Comparison of ENCODE assay signal across 17 cellular contexts in the genomic region with DNA sequence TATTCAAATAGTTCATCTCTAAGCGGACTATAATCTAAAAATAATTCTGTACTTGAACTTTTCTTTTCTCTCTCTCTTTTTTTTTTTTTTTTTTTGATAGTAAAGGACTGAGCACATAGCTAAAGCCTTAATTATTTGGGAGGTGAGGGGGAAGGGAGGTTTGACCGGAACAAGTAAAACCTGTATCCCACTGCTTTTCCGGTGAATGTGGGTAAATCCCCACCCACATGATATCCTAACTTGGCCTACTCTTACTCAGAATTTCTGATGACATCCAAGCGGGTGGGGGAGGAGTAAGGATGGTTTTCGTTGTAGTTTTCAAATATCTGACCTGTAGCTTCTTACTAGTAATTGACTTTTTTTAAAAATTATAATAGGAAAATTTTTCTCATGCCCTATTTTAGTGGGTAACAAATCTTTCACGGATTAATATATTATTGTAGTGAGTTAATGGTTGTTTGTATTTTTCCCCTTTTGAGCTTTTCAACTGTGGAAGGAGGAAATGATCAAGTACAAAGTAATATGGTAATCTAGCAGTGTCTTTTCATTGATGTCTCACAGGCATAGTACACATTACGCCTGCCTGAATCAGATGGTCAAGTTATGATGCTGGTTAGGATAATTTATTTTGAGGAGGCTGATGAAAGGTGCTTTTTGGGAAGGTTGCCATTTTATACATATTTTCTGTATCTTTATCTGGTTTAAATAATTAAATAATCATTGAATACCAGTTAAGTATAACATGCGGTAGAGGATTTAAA. TPM values are rescaled to one million over a fixed set of nuclear protein-coding genes. Genes with fewer than 3 reads are reported as not detected.
DNase-seq lines count a peak whose midpoint lies in the region; ATAC-seq and TF ChIP-seq lines count a peak whose summit lies in the region.
"Had no signal": no experiment of that assay in that cellular context is flagged by ENCODE, and none has a peak within 500 bp of the region (broad histone marks: within the 10 kb centered on the region; RNA-seq: fewer than 3 reads in every experiment).

No MANE protein-coding gene starts in this region.

- no peak overlapping the region for H3K4me2 ChIP-seq in mesenchymal stem cell (ENCODE audit: low read length, poor library complexity, severe bottlenecking)
- H3K4me2 ChIP-seq: neural progenitor cell had no signal

- H3K27me3 ChIP-seq in breast epithelium (no peaks in the 10 kb centered on the region), foreskin keratinocyte (no peaks in the 10 kb centered on the region), mesenchymal stem cell (ENCODE audit: control insufficient read depth in 1 of 2, insufficient read depth in 1 of 2, low read length in 2 of 2) (no peaks in the 10 kb centered on the region)
- H3K27me3 ChIP-seq: gastrocnemius medialis, SJCRH30 had no signal

- H4K8ac ChIP-seq in mesenchymal stem cell (ENCODE audit: low read length) = no peak overlapping the region

- no peak overlapping the region for H2BK15ac ChIP-seq in mesenchymal stem cell (ENCODE audit: low read depth, poor library complexity, severe bottlenecking)

- H3K23ac ChIP-seq in mesenchymal stem cell (ENCODE audit: low read length in 2 of 2) = no peak overlapping the region

- H3K27ac Mint-ChIP-seq in MCF 10A (ENCODE audit: low read depth, unreplicated experiment) = no peak overlapping the region
- H3K27ac Mint-ChIP-seq in activated CD4-positive, alpha-beta memory T cell treated with anti-CD3 and anti-CD28 coated beads, Interleukin-2, amount 10 ng/mL, durations not matched to agents 7 days and 5 days = peak overlapping the region; percentile 98
- peak overlapping the region; percentile 80 for H3K27ac Mint-ChIP-seq in stimulated activated naive CD8-positive, alpha-beta T cell treated with anti-CD3 and anti-CD28 coated beads, Interleukin-15, Interleukin-2, amounts not matched to agents 100 ng/mL and 50 ng/mL, for 24 hours
- H3K27ac Mint-ChIP-seq: activated naive CD8-positive, alpha-beta T cell treated with anti-CD3 and anti-CD28 coated beads, Interleukin-2, amount 10 ng/mL, durations not matched to agents 7 days and 5 days; neural progenitor cell had no signal

- no peaks in the 10 kb centered on the region for H3K9me3 Mint-ChIP-seq in MCF 10A (ENCODE audit: unreplicated experiment)
- no peaks in the 10 kb centered on the region for H3K9me3 Mint-ChIP-seq in activated CD4-positive, alpha-beta memory T cell treated with anti-CD3 and anti-CD28 coated beads, Interleukin-2, amount 10 ng/mL, durations not matched to agents 7 days and 5 days
- H3K9me3 Mint-ChIP-seq in stimulated activated naive CD8-positive, alpha-beta T cell treated with anti-CD3 and anti-CD28 coated beads, Interleukin-15, Interleukin-2, amounts not matched to agents 100 ng/mL and 50 ng/mL, for 24 hours = no peaks in the 10 kb centered on the region
- H3K9me3 Mint-ChIP-seq: activated naive CD8-positive, alpha-beta T cell treated with anti-CD3 and anti-CD28 coated beads, Interleukin-2, amount 10 ng/mL, durations not matched to agents 7 days and 5 days; IgD-negative memory B cell; neural progenitor cell had no signal

- H3K4ac ChIP-seq in mesenchymal stem cell (ENCODE audit: low read depth in 1 of 2, low read length in 2 of 2) = no peak overlapping the region

- no peak overlapping the region for H4K91ac ChIP-seq in mesenchymal stem cell (ENCODE audit: low read length)

- CTCF ChIA-PET in MCF 10A (lab: Yijun Ruan, JAX) = interaction anchor here (0.6 to 1.3 kb wide), 4 partner anchors 26 to 466 kb away, joined by 3 read pairs; no protein-coding TSS in a partner anchor
- CTCF ChIA-PET in activated CD4-positive, alpha-beta memory T cell treated with anti-CD3 and anti-CD28 coated beads, Interleukin-2, amount 10 ng/mL, durations not matched to agents 7 days and 5 days (lab: Charles Lee) = interaction anchor here (1.0 to 5.6 kb wide), 5 partner anchors 10 to 372 kb away, joined by 3 to 30 read pairs (median 4); no protein-coding TSS in a partner anchor

- H3K27ac ChIP-seq in breast epithelium = no peak overlapping the region
- H3K27ac ChIP-seq in foreskin keratinocyte = peak overlapping the region; percentile 58
- H3K27ac ChIP-seq in mesenchymal stem cell (ENCODE audit: low read length, poor library complexity, severe bottlenecking) = no peak overlapping the region
- H3K27ac ChIP-seq: neural progenitor cell, SJCRH30 had no signal

- no peak for TF ChIP-seq POLR2A in breast epithelium (IDR thresholded peaks at IDR 0.05)

- no peak overlapping the region for H3K14ac ChIP-seq in mesenchymal stem cell (ENCODE audit: low read length in 2 of 2)

- no peak overlapping the region for H2AK5ac ChIP-seq in mesenchymal stem cell (ENCODE audit: low read length, severe bottlenecking)

- no peak overlapping the region for H3K9ac ChIP-seq in mesenchymal stem cell (ENCODE audit: low read length)
- H3K9ac ChIP-seq: neural progenitor cell had no signal

- no peaks in the 10 kb centered on the region for H3K9me3 ChIP-seq in breast epithelium
- no peaks in the 10 kb centered on the region for H3K9me3 ChIP-seq in mesenchymal stem cell (ENCODE audit: control insufficient read depth, low read length)
- H3K9me3 ChIP-seq: gastrocnemius medialis, SJCRH30 had no signal

- no peak overlapping the region for H2AFZ ChIP-seq in mesenchymal stem cell (ENCODE audit: low read depth, low read length)
- H2AFZ ChIP-seq: neural progenitor cell had no signal

- TF ChIP-seq CTCF in MCF 10A (IDR thresholded peaks at IDR 0.05; ENCODE audit: unreplicated experiment) = no peak
- no peak for TF ChIP-seq CTCF in breast epithelium (IDR thresholded peaks at IDR 0.05)
- no peak for TF ChIP-seq CTCF in foreskin keratinocyte (conservative IDR thresholded peaks at IDR 0.05)

- intact Hi-C loops in MCF 10A (cut with micrococcal nuclease) (loop anchor here (5.0 kb wide), 1 partner anchor 183 kb away; no protein-coding TSS in a partner anchor), breast epithelium (cut with DNase I; ENCODE audit: low total_unique reads) (no loop called here)

- H2BK12ac ChIP-seq in mesenchymal stem cell (ENCODE audit: low read length in 2 of 2) = no peak overlapping the region

- H2BK5ac ChIP-seq in mesenchymal stem cell (ENCODE audit: low read depth, low read length, poor library complexity, severe bottlenecking) = no peak overlapping the region

- H3K4me3 Mint-ChIP-seq in MCF 10A (ENCODE audit: unreplicated experiment) = no peak overlapping the region
- H3K4me3 Mint-ChIP-seq in activated CD4-positive, alpha-beta memory T cell treated with anti-CD3 and anti-CD28 coated beads, Interleukin-2, amount 10 ng/mL, durations not matched to agents 7 days and 5 days = no peak overlapping the region
- no peak overlapping the region for H3K4me3 Mint-ChIP-seq in stimulated activated naive CD8-positive, alpha-beta T cell treated with anti-CD3 and anti-CD28 coated beads, Interleukin-15, Interleukin-2, amounts not matched to agents 100 ng/mL and 50 ng/mL, for 24 hours
- H3K4me3 Mint-ChIP-seq: activated naive CD8-positive, alpha-beta T cell treated with anti-CD3 and anti-CD28 coated beads, Interleukin-2, amount 10 ng/mL, durations not matched to agents 7 days and 5 days; neural progenitor cell had no signal

- no peak for ATAC-seq in foreskin keratinocyte
- ATAC-seq: gastrocnemius medialis had no signal

- H3K36me3 ChIP-seq in breast epithelium (no peaks in the 10 kb centered on the region), mesenchymal stem cell (ENCODE audit: control insufficient read depth in 1 of 2, insufficient read depth in 2 of 2, low read depth in 1 of 2, low read length in 2 of 2) (no peaks in the 10 kb centered on the region)
- H3K36me3 ChIP-seq: gastrocnemius medialis, neural progenitor cell, SJCRH30 had no signal

- POLR2A ChIA-PET in MCF 10A (lab: Yijun Ruan, JAX) = interaction anchor here (0.8 to 10.8 kb wide), 6 partner anchors 9 to 291 kb away, joined by 3 to 113 read pairs (median 4); no protein-coding TSS in a partner anchor
- POLR2A ChIA-PET in activated CD4-positive, alpha-beta memory T cell treated with anti-CD3 and anti-CD28 coated beads, Interleukin-2, amount 10 ng/mL, durations not matched to agents 7 days and 5 days (lab: Charles Lee) = interaction anchor here (1.0 to 5.3 kb wide), 4 partner anchors 10 to 102 kb away, joined by 3 to 31 read pairs (median 20); no protein-coding TSS in a partner anchor

- H3K4me3 ChIP-seq in breast epithelium = no peak overlapping the region
- no peak overlapping the region for H3K4me3 ChIP-seq in mesenchymal stem cell (ENCODE audit: insufficient read depth in 1 of 2, low read depth in 1 of 2, low read length in 2 of 2)
- H3K4me3 ChIP-seq: gastrocnemius medialis, neural progenitor cell, SJCRH30 had no signal

- BruUV-seq in MCF 10A (replicated peaks; lab: Mats Ljungman, UMichigan) = no TSS peak

- no peaks in the 10 kb centered on the region for H3K27me3 Mint-ChIP-seq in MCF 10A (ENCODE audit: insufficient read depth, unreplicated experiment)
- no peaks in the 10 kb centered on the region for H3K27me3 Mint-ChIP-seq in activated CD4-positive, alpha-beta memory T cell treated with anti-CD3 and anti-CD28 coated beads, Interleukin-2, amount 10 ng/mL, durations not matched to agents 7 days and 5 days
- H3K27me3 Mint-ChIP-seq in stimulated activated naive CD8-positive, alpha-beta T cell treated with anti-CD3 and anti-CD28 coated beads, Interleukin-15, Interleukin-2, amounts not matched to agents 100 ng/mL and 50 ng/mL, for 24 hours = peaks cover 6% of the 10 kb centered on the region
- H3K27me3 Mint-ChIP-seq: IgD-negative memory B cell had no signal

- H2BK120ac ChIP-seq in mesenchymal stem cell (ENCODE audit: low read depth, low read length) = no peak overlapping the region

- no peak overlapping the region for H3K18ac ChIP-seq in mesenchymal stem cell (ENCODE audit: low read depth in 1 of 2, low read length in 2 of 2)

- peak; percentile 30 for DNase-seq in MCF 10A (ENCODE audit: unreplicated experiment)
- DNase-seq in breast epithelium (ENCODE audit: low spot score in 2 of 2) = no peak
- peak; percentile 42 for DNase-seq in activated CD4-positive, alpha-beta memory T cell treated with anti-CD3 and anti-CD28 coated beads, Interleukin-2, amount 10 ng/mL, durations not matched to agents 7 days and 5 days
- DNase-seq in foreskin keratinocyte = peak; percentile 45 to 53
- DNase-seq in mesenchymal stem cell = no peak
- no peak for DNase-seq in NCI-H524 (lab: John Stamatoyannopoulos, UW)
- DNase-seq in H4 (ENCODE audit: low spot score) = no peak
- DNase-seq: activated naive CD8-positive, alpha-beta T cell treated with anti-CD3 and anti-CD28 coated beads, Interleukin-2, amount 10 ng/mL, durations not matched to agents 7 days and 5 days; DMS53; gastrocnemius medialis; NCI-H1436 treated with DMSO at 0.1 percent for 48 hours; NCI-H526 treated with DMSO at 0.1 percent for 48 hours; SJCRH30; small intestine had no signal

- peaks cover 11% of the 10 kb centered on the region for H3K36me3 Mint-ChIP-seq in MCF 10A (ENCODE audit: insufficient read depth, unreplicated experiment)
- peaks cover 18% of the 10 kb centered on the region for H3K36me3 Mint-ChIP-seq in activated CD4-positive, alpha-beta memory T cell treated with anti-CD3 and anti-CD28 coated beads, Interleukin-2, amount 10 ng/mL, durations not matched to agents 7 days and 5 days (ENCODE audit: low read depth)
- H3K36me3 Mint-ChIP-seq in stimulated activated naive CD8-positive, alpha-beta T cell treated with anti-CD3 and anti-CD28 coated beads, Interleukin-15, Interleukin-2, amounts not matched to agents 100 ng/mL and 50 ng/mL, for 24 hours (ENCODE audit: low read depth) = peaks cover 18% of the 10 kb centered on the region
- H3K36me3 Mint-ChIP-seq: IgD-negative memory B cell, neural progenitor cell had no signal

- peaks cover 19% of the 10 kb centered on the region for H3K4me1 Mint-ChIP-seq in MCF 10A (ENCODE audit: insufficient read depth, unreplicated experiment)
- H3K4me1 Mint-ChIP-seq in activated CD4-positive, alpha-beta memory T cell treated with anti-CD3 and anti-CD28 coated beads, Interleukin-2, amount 10 ng/mL, durations not matched to agents 7 days and 5 days = peaks cover 45% of the 10 kb centered on the region
- peaks cover 53% of the 10 kb centered on the region for H3K4me1 Mint-ChIP-seq in stimulated activated naive CD8-positive, alpha-beta T cell treated with anti-CD3 and anti-CD28 coated beads, Interleukin-15, Interleukin-2, amounts not matched to agents 100 ng/mL and 50 ng/mL, for 24 hours (ENCODE audit: low read depth)

- WGBS in mesenchymal stem cell = 94% methylated on average over 3 of the region's 8 CpGs

- peaks cover 6% of the 10 kb centered on the region for H3K79me1 ChIP-seq in mesenchymal stem cell (replicated peaks; ENCODE audit: low read length, poor library complexity, severe bottlenecking)

- no peaks in the 10 kb centered on the region for H3K4me1 ChIP-seq in breast epithelium
- H3K4me1 ChIP-seq in foreskin keratinocyte = peaks cover 18% of the 10 kb centered on the region
- peaks cover 7% of the 10 kb centered on the region for H3K4me1 ChIP-seq in mesenchymal stem cell (ENCODE audit: control insufficient read depth, insufficient read depth, low read depth, low read length)

RNA-seq across cellular contexts. Expression of a gene that starts 2.2 kb away (rescaled TPM):
- total RNA-seq in MCF 10A (2022) = 144 and 147 TPM in 2 replicates
- total RNA-seq in breast epithelium = 100 to 1,000 TPM in 2 of 3 donors, 10 to 100 TPM in 1; 95.7 to 211 (median 168) TPM
- total RNA-seq in activated CD4-positive, alpha-beta memory T cell treated with anti-CD3 and anti-CD28 coated beads, Interleukin-2, amount 10 ng/mL, durations not matched to agents 7 days and 5 days = 10 to 100 TPM; 54.4 to 59.0 TPM
- total RNA-seq in foreskin keratinocyte = 84.5 and 88.6 TPM in 2 replicates
- 22.1 and 27.2 TPM in 2 replicates for polyA plus RNA-seq in foreskin keratinocyte
- 31.5 TPM for polyA plus RNA-seq in mesenchymal stem cell (2013, experiment 1 of 2)
- 32.3 TPM for polyA plus RNA-seq in mesenchymal stem cell (2013, experiment 2 of 2)
- 11.2 and 15.2 TPM in 2 replicates for total RNA-seq in H4 (2014; rRNA removed; shearing (Covaris generic))

Comparison
In these comparisons a context has a peak if more than half of its experiments do, and no peak if none do; other contexts are left out.
1. DNase-seq: peak in MCF 10A (single experiment), activated CD4-positive, alpha-beta memory T cell treated with anti-CD3 and anti-CD28 coated beads, Interleukin-2, amount 10 ng/mL, durations not matched to agents 7 days and 5 days (single experiment) and foreskin keratinocyte (2 of 2); none in breast epithelium (0 of 2), mesenchymal stem cell (single experiment), NCI-H524 (0 of 2) and H4 (single experiment).